In genomic region chr4:37976991-37977470, GRCh38 we compare ENCODE assay signal across 8 cellular contexts.
A peak's percentile ranks its signal among the peaks of the same experiment; 100 is the strongest.
DNase-seq lines count a peak whose midpoint lies in the region; ATAC-seq lines count a peak whose summit lies in the region.

No MANE protein-coding gene starts in this region.

- H3K27me3 Mint-ChIP-seq in central memory CD8-positive, alpha-beta T cell, result no peaks in the 10 kb centered on the region

- peak; percentile 89 for ATAC-seq in HG02885 (IDR thresholded peaks at IDR 0.05; ENCODE audit: poor library complexity, unreplicated experiment)
- ATAC-seq in activated CD4-positive, CD25-positive, alpha-beta regulatory T cell treated with anti-CD3 and anti-CD28 coated beads, Interleukin-2, amount 50 U/mL, for 24 hours, result peak; percentile 82 to 83
- peak; percentile 86 for ATAC-seq in central memory CD8-positive, alpha-beta T cell (replicated peaks; ENCODE audit: extremely low read depth, poor library complexity, severe bottlenecking)

- H3K9me3 Mint-ChIP-seq in central memory CD8-positive, alpha-beta T cell, result no peaks in the 10 kb centered on the region

- H3K27ac Mint-ChIP-seq in central memory CD8-positive, alpha-beta T cell (ENCODE audit: low read depth), result no peak overlapping the region

- DNase-seq in NCI-H2029 (lab: John Stamatoyannopoulos, UW) (peak; percentile 22), NCI-H2029 treated with DMSO at 0.1 percent for 48 hours (lab: John Stamatoyannopoulos, UW) (no peak), NCI-H2171 (lab: John Stamatoyannopoulos, UW) (peak; percentile 13), kidney glomerular epithelial cell (lab: John Stamatoyannopoulos, UW) (peak; percentile 21)
- DNase-seq in central memory CD8-positive, alpha-beta T cell (ENCODE audit: low spot score in 2 of 2), result peak; percentile 43 to 65
- DNase-seq in stimulated activated CD4-positive, alpha-beta T cell treated with anti-CD3 and anti-CD28 coated beads, Interleukin-1b, Interleukin-23, amount 100 ng/mL, for 24 hours (ENCODE audit: low read depth in 4 of 4, low spot score in 1 of 4), result peak; percentile 35 to 66 (median 54)

- no peaks in the 10 kb centered on the region for H3K36me3 Mint-ChIP-seq in central memory CD8-positive, alpha-beta T cell (ENCODE audit: insufficient read depth)

- H3K4me1 Mint-ChIP-seq in central memory CD8-positive, alpha-beta T cell, result peaks cover 14% of the 10 kb centered on the region

- H3K4me3 Mint-ChIP-seq in central memory CD8-positive, alpha-beta T cell, result peak overlapping the region; percentile 60
